ENCODE assay signal across 24 cellular contexts in the genomic region with DNA sequence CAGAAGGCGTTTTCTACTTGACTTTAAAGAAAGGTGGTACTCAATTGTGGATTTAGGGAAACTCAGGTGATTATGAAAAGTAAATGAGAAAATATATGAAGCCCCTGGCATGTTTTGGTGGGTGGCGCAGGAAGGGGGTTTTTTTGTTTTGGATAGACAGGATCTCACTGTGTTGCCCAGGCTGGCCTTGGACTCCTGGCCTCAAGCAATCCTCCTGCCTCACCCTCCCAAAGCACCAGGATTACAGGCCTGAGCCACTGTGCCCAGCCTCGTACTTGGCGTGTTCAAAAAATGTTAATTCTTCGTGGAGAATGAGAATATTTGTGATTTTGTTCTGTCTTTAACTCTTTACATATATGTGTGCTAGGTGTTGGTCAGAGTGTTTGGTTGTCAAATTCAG. TPM values are rescaled to one million over a fixed set of nuclear protein-coding genes. Genes with fewer than 3 reads are reported as not detected.
"Had no signal": no experiment of that assay in that cellular context is flagged by ENCODE, and none has a peak within 500 bp of the region (broad histone marks: within the 10 kb centered on the region; RNA-seq: fewer than 3 reads in every experiment).

No MANE protein-coding gene starts in this region.

- H3K27me3 Mint-ChIP-seq: IgD-negative memory B cell had no signal

- H3K4me3 ChIP-seq: K562, SJSA1, SK-N-MC had no signal

- H3K27me3 ChIP-seq: SJSA1 had no signal

- H3K4me3 Mint-ChIP-seq: IgD-negative memory B cell had no signal

- H3K4me1 ChIP-seq: SJSA1 had no signal

- H3K9me3 Mint-ChIP-seq: IgD-negative memory B cell had no signal

- H3K9me3 ChIP-seq: SJSA1 had no signal

- DNase-seq: Kasumi-1, MM.1S, NCI-H1092 treated with DMSO at 0.1 percent for 48 hours, NCI-H1417, NCI-H146, NCI-H1694 treated with DMSO at 0.1 percent for 48 hours, NCI-H1930, NCI-H2081, NCI-H2107, NCI-H226, NCI-H446, NCI-H510A, NCI-H524 treated with DMSO at 0.1 percent for 48 hours, NCI-H69, NCI-H774, Right ventricle myocardium superior, RPMI8226, SIG-M5 had no signal

- H3K27ac ChIP-seq: KMS-11, SJSA1, SK-N-MC had no signal

RNA-seq across cellular contexts. Expression of gene C20orf144, which starts 32.1 kb away (rescaled TPM):
- total RNA-seq: Right ventricle myocardium superior had no signal
- polyA plus RNA-seq: IgD-negative memory B cell had no signal

RNA-seq across cellular contexts. Expression of gene ACTL10, which starts 36.8 kb away (rescaled TPM):
- total RNA-seq: M059J, SJSA1 had no signal
